In genomic region chr5:70457093-70457492, GRCh38 we compare ENCODE assay signal across 7 cellular contexts.
DNase-seq lines count a peak whose midpoint lies in the region; ATAC-seq and TF ChIP-seq lines count a peak whose summit lies in the region.
"Not testable (repeated sequence)": the region's sequence is repeated elsewhere in the genome, so short reads cannot be mapped to it uniquely, and the experiment has no call there.

No MANE protein-coding gene starts in this region.

- POLR2A ChIA-PET in Panc1 (lab: Charles Lee) = not testable (repeated sequence)

- peak; percentile 77 for ATAC-seq in GM18520 (IDR thresholded peaks at IDR 0.05; ENCODE audit: unreplicated experiment)
- peak; percentile 94 for ATAC-seq in GM19043 (IDR thresholded peaks at IDR 0.05; ENCODE audit: low read depth, unreplicated experiment)
- peak; percentile 88 for ATAC-seq in GM21390 (IDR thresholded peaks at IDR 0.05; ENCODE audit: unreplicated experiment)
- peak; percentile 76 for ATAC-seq in HG02610 (IDR thresholded peaks at IDR 0.05; ENCODE audit: unreplicated experiment)
- peak; percentile 94 for ATAC-seq in HG02973 (IDR thresholded peaks at IDR 0.05; ENCODE audit: unreplicated experiment)
- ATAC-seq in HG03354 (IDR thresholded peaks at IDR 0.05; ENCODE audit: poor library complexity, severe bottlenecking, unreplicated experiment) = peak; percentile 94
- 0 out of 2 replicates have a peak, but pooled peaks have one; percentile 8 for ATAC-seq in Panc1

- not testable (repeated sequence) for TF ChIP-seq CTCF in Panc1 (IDR thresholded peaks at IDR 0.05)

- not testable (repeated sequence) for DNase-seq in Panc1 (ENCODE audit: low read depth, low spot score)

- not testable (repeated sequence) for H3K4me3 ChIP-seq in Panc1 (ENCODE audit: low read depth in 2 of 2, low read length in 2 of 2)

- not testable (repeated sequence) for H3K27ac ChIP-seq in Panc1 (ENCODE audit: low read length)

- in situ Hi-C loops in Panc1 (cut with HindIII; ENCODE audit: low pct_unique_long_range_greater_than_20kb, low sequenced_read_pairs) = not testable (repeated sequence)

- H3K36me3 ChIP-seq in Panc1 (ENCODE audit: control insufficient read depth, insufficient read depth, low read length) = not testable (repeated sequence)

- not testable (repeated sequence) for BruUV-seq in Panc1 (replicated peaks; lab: Mats Ljungman, UMichigan)

- not testable (repeated sequence) for H3K4me1 ChIP-seq in Panc1 (ENCODE audit: control insufficient read depth, insufficient read depth, low read length)

- CTCF ChIA-PET in Panc1 (lab: Charles Lee) = not testable (repeated sequence)

- H3K9me3 ChIP-seq in Panc1 (ENCODE audit: control insufficient read depth, insufficient read depth, low read depth, low read length) = not testable (repeated sequence)

- H3K27me3 ChIP-seq in Panc1 (ENCODE audit: control insufficient read depth, insufficient read depth, low read length) = not testable (repeated sequence)

- intact Hi-C loops in Panc1 (cut with micrococcal nuclease; ENCODE audit: unreplicated experiment) = not testable (repeated sequence)

Comparison
In these comparisons a context has a peak if more than half of its experiments do, and no peak if none do; other contexts are left out.
1. ATAC-seq: peak in every context shown above with its lines; median percentile 94 in GM19043; 94 in HG02973; 94 in HG03354; 88 in GM21390; 77 in GM18520; 76 in HG02610; 8 in Panc1.